Comparison of ENCODE assay signal across 14 cellular contexts in the genomic region with DNA sequence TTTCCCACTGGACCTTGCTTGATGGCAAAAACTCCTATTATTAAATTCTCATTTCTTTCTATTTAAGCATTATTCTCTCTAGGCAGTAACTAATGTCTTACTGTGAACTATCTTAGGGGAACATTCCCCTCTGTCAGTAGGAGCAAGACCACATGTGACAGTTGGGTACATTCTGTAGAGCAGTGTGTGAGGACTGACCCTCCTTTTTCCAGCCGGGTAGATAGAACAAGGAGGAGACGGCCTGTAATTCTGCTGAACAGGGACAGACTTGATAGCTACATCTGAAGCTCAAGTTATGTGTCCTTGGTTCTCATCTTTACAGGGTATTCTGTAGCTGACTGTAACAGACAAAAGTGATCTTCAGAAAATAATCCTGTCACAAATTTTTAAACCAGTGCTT. TPM values are rescaled to one million over a fixed set of nuclear protein-coding genes. Genes with fewer than 3 reads are reported as not detected.
A peak's percentile ranks its signal among the peaks of the same experiment; 100 is the strongest.
DNase-seq lines count a peak whose midpoint lies in the region; ATAC-seq, FAIRE-seq and TF ChIP-seq lines count a peak whose summit lies in the region.
"Had no signal": no experiment of that assay in that cellular context is flagged by ENCODE, and none has a peak within 500 bp of the region (broad histone marks: within the 10 kb centered on the region; RNA-seq: fewer than 3 reads in every experiment).

No MANE protein-coding gene starts in this region.

- FAIRE-seq in GM12878 (lab: Jason Lieb, UNC): no peak
- FAIRE-seq in HepG2 (lab: Jason Lieb, UNC): no peak
- no peak for FAIRE-seq in GM19239 (lab: Jason Lieb, UNC)

- H3K4me3 ChIP-seq in GM08714 (ENCODE audit: low read length): peak overlapping the region; percentile 4; the same call in 1 of the 2 replicates
- no peak overlapping the region for H3K4me3 ChIP-seq in GM12878
- no peak overlapping the region; a peak in 1 of 6 replicates for H3K4me3 ChIP-seq in HepG2 (replicated peaks in 1 of 3; ENCODE audit: insufficient read depth in 1 of 3, low read depth in 2 of 3, low read length in 3 of 3)
- H3K4me3 ChIP-seq in skin epidermis: no peak overlapping the region

- in situ Hi-C loops in GM12878 (cut with MboI): no loop called here
- in situ Hi-C loops in HepG2 (cut with HindIII; ENCODE audit: extremely low pct_ligation_motif_present, low pct_unique_long_range_greater_than_20kb): no loop called here

- peaks cover 30% of the 10 kb centered on the region for H3K4me1 ChIP-seq in GM12878 (ENCODE audit: control insufficient read depth, insufficient read depth, low read length)
- peaks cover 92% of the 10 kb centered on the region for H3K4me1 ChIP-seq in HepG2 (ENCODE audit: insufficient read depth, low read length)

- RAD21 ChIA-PET in GM12878 (lab: Charles Lee; ENCODE audit: unreplicated experiment): interaction anchor here (1.0 to 4.2 kb wide), 10 partner anchors 10 to 391 kb away, joined by 3 to 42 read pairs (median 24); a partner anchor contains a TSS

- 50% methylated on average over 2 of the region's 2 CpGs for WGBS in GM12878 (ENCODE audit: insufficient coverage, insufficient replicate concordance, low lambda C conversion rate, missing lambda C conversion rate)
- WGBS in HepG2 (ENCODE audit: low lambda C conversion rate): 16% methylated on average over 2 of the region's 2 CpGs

- TF ChIP-seq POLR2A in GM12878 (IDR thresholded peaks at IDR 0.05; ENCODE audit: low read depth, low read length) (no peak), HepG2 (IDR thresholded peaks at IDR 0.05; ENCODE audit: insufficient read depth in 1 of 2, low read depth in 2 of 2, low read length in 2 of 2) (no peak)

- intact Hi-C loops in GM12878 (cut with micrococcal nuclease; ENCODE audit: unreplicated experiment): no loop called here
- intact Hi-C loops in HepG2 (cut with micrococcal nuclease; ENCODE audit: unreplicated experiment): loop anchor here (2.0 kb wide), 3 partner anchors 15 to 43 kb away; a partner anchor contains a TSS

- SMC1A ChIA-PET in GM12878 (lab: Charles Lee; ENCODE audit: uncharacterized antibody, unreplicated experiment): interaction anchor here (0.6 to 16.0 kb wide), 10 partner anchors 11 to 239 kb away, joined by 3 to 291 read pairs (median 5); no protein-coding TSS in a partner anchor

- CTCF ChIA-PET in GM12878 (lab: Yijun Ruan, JAX) (interaction anchor here (1.1 to 3.1 kb wide), 9 partner anchors 7 to 88 kb away, joined by 3 to 22 read pairs (median 8); no protein-coding TSS in a partner anchor), HepG2 (lab: Yijun Ruan, JAX; ENCODE audit: low intra/inter-chr PET ratio, low total read pairs) (no interaction called here)

- H3K4me2 ChIP-seq in GM12878 (ENCODE audit: control insufficient read depth, insufficient read depth) (peak overlapping the region; percentile 56; the same call in 1 of the 2 replicates), HepG2 (ENCODE audit: low read depth, low read length) (peak overlapping the region; percentile 46)

- peak overlapping the region; percentile 43; the same call in 1 of the 2 replicates for H3K27ac ChIP-seq in GM12878 (ENCODE audit: control insufficient read depth, insufficient read depth)
- H3K27ac ChIP-seq in HepG2 (ENCODE audit: extremely low read length, insufficient read depth, low read length): peak overlapping the region; percentile 74
- H3K27ac ChIP-seq in skin epidermis: peak overlapping the region in 17 of 21 experiments; percentile 0 to 82 (median 59)

- BruUV-seq in GM12878 (replicated peaks; lab: Mats Ljungman, UMichigan) (no TSS peak), HepG2 (replicated peaks; lab: Mats Ljungman, UMichigan) (no TSS peak)

- DNase-seq in GM12878 (ENCODE audit: low read depth, low spot score) (no peak), HepG2 (ENCODE audit: low spot score) (no peak), amniotic stem cell (lab: John Stamatoyannopoulos, UW) (no peak), GM19239 (ENCODE audit: insufficient read length, low spot score) (no peak)
- DNase-seq: activated B cell treated with CpG ODN at 0.5 μM for 24 hours; CD4-positive, CD25-positive, alpha-beta regulatory T cell; cortex of kidney; NCI-H1417 treated with DMSO at 0.1 percent for 48 hours; NCI-H774; retina had no signal

- no peak overlapping the region for H3K9ac ChIP-seq in GM12878 (ENCODE audit: control insufficient read depth, insufficient read depth, low read length)
- peak overlapping the region; percentile 50; the same call in 1 of the 2 replicates for H3K9ac ChIP-seq in HepG2 (ENCODE audit: insufficient read depth, low read depth, low read length)

- H2AFZ ChIP-seq in GM12878 (ENCODE audit: control insufficient read depth, low read depth, low read length) (peak overlapping the region; percentile 57; the same call in 1 of the 2 replicates), HepG2 (ENCODE audit: low read length) (no peak overlapping the region)

- H3K36me3 ChIP-seq in GM12878 (ENCODE audit: control insufficient read depth in 2 of 2, insufficient read depth in 2 of 2, low read length in 1 of 2) (no peaks in the 10 kb centered on the region), HepG2 (replicated peaks in 1 of 2; ENCODE audit: control insufficient read depth in 1 of 2, insufficient read depth in 2 of 2, low read length in 2 of 2) (no peaks in the 10 kb centered on the region)

- ATAC-seq in GM12878 (no peak), HepG2 (peak; percentile 57), GM19324 (IDR thresholded peaks at IDR 0.05; ENCODE audit: low FRiP score, unreplicated experiment) (no peak), HG02610 (IDR thresholded peaks at IDR 0.05; ENCODE audit: unreplicated experiment) (no peak)

- no peaks in the 10 kb centered on the region for H4K20me1 ChIP-seq in GM12878 (ENCODE audit: control insufficient read depth, insufficient read depth)
- no peaks in the 10 kb centered on the region for H4K20me1 ChIP-seq in HepG2 (ENCODE audit: insufficient read depth, low read length)

- H3K79me2 ChIP-seq in GM12878 (ENCODE audit: control insufficient read depth, insufficient read depth, low read length): peaks cover 7% of the 10 kb centered on the region
- H3K79me2 ChIP-seq in HepG2 (ENCODE audit: insufficient read depth, low read length): peaks cover 78% of the 10 kb centered on the region

- TF ChIP-seq EP300 in GM12878 (IDR thresholded peaks at IDR 0.05; ENCODE audit: borderline replicate concordance in 1 of 2, control insufficient read depth in 1 of 2, low read depth in 2 of 2, low read length in 2 of 2): no peak
- TF ChIP-seq EP300 in HepG2 (IDR thresholded peaks at IDR 0.05; ENCODE audit: low read depth in 2 of 2, low read length in 2 of 2): no peak
- no peak for TF ChIP-seq EP300 in HepG2 (CRISPR knock-in tag; IDR thresholded peaks at IDR 0.05; ENCODE audit: borderline replicate concordance)

- TF ChIP-seq CTCF in GM12878 (IDR thresholded peaks at IDR 0.05 in 2 of 3, conservative IDR thresholded peaks at IDR 0.05 in 1 of 3; ENCODE audit: control insufficient read depth in 2 of 3, extremely low read depth in 1 of 3, insufficient read depth in 1 of 3, low read depth in 3 of 3, low read length in 3 of 3): no peak
- no peak for TF ChIP-seq CTCF in HepG2 (CRISPR knock-in tag; IDR thresholded peaks at IDR 0.05)

- no peaks in the 10 kb centered on the region; a peak in 1 of 4 replicates for H3K27me3 ChIP-seq in GM12878 (replicated peaks in 1 of 2; ENCODE audit: control insufficient read depth in 2 of 2, insufficient read depth in 2 of 2, low read length in 1 of 2)
- no peaks in the 10 kb centered on the region for H3K27me3 ChIP-seq in HepG2 (ENCODE audit: control insufficient read depth in 1 of 2, insufficient read depth in 2 of 2, low read length in 2 of 2)

- H3K9me3 ChIP-seq in GM12878 (replicated peaks; ENCODE audit: control insufficient read depth, insufficient read depth, low read length): no peaks in the 10 kb centered on the region; the same call in 2 of the 3 replicates
- H3K9me3 ChIP-seq in HepG2 (ENCODE audit: low read length): no peaks in the 10 kb centered on the region

- POLR2A ChIA-PET in GM12878 (lab: Charles Lee): interaction anchor here (0.6 to 4.8 kb wide), 7 partner anchors 11 to 287 kb away, joined by 3 to 52 read pairs (median 8); no protein-coding TSS in a partner anchor
- POLR2A ChIA-PET in HepG2 (lab: Yijun Ruan, JAX): interaction anchor here (0.6 to 1.5 kb wide), 2 partner anchors 10 to 29 kb away, joined by 3 to 5 read pairs; no protein-coding TSS in a partner anchor

- TF ChIP-seq RAD21 in GM12878 (IDR thresholded peaks at IDR 0.05; ENCODE audit: insufficient read depth, low read depth, low read length): no peak
- no peak for TF ChIP-seq RAD21 in HepG2 (CRISPR knock-in tag; IDR thresholded peaks at IDR 0.05)

RNA-seq across cellular contexts. Expression of a gene that starts 43.3 kb away (rescaled TPM):
- total RNA-seq in GM12878 (2013; cell fraction: nucleolus; rRNA removed): 7.1 and 7.9 TPM in 2 replicates
- 0.17 and 0.22 TPM in 2 replicates for total RNA-seq in GM12878 (2014; rRNA removed)
- 0.23 and 0.27 TPM in 2 replicates for total RNA-seq in GM12878 (2014; rRNA removed; fragmentation: Illumina TruSeq; extraction: Trizol)
- 0.32 and 0.38 TPM in 2 replicates for total RNA-seq in GM12878 (2021)
- 0.92 TPM for polyA plus RNA-seq in GM12878 (2011; ENCODE audit: low read depth)
- polyA plus RNA-seq in GM12878 (2011; rRNA removed): 0.32 and 0.38 TPM in 2 replicates
- polyA plus RNA-seq in GM12878 (2011; cell fraction: cytosol; rRNA removed): 0.25 TPM in 2 replicates
- polyA plus RNA-seq in GM12878 (2011; cell fraction: nucleus; rRNA removed): 0.21 and 0.23 TPM in 2 replicates
- 1.8 and 2.2 TPM in 2 replicates for polyA plus RNA-seq in GM12878 (2012)
- 0.11 and 0.12 TPM in 2 replicates for polyA plus RNA-seq in GM12878 (2014; fragmentation: Illumina TruSeq; extraction: Trizol)
- polyA plus RNA-seq in GM12878 (2014; fragmentation: Nextera tagmentation; extraction: Ambion mirVana): under 1 TPM; 0.03 to 0.04 TPM
- 0.06 and 0.20 TPM in 2 replicates for polyA plus RNA-seq in GM12878 (2014; rRNA removed)
- under 1 TPM; 0.12 to 0.13 TPM for polyA plus RNA-seq in GM12878 (2016; fragmentation: Nextera tagmentation; extraction: Ambion mirVana)
- 0.57 and 1.8 TPM in 2 replicates for polyA minus RNA-seq in GM12878 (2011; rRNA and poly(A)+ RNA removed)
- polyA minus RNA-seq in GM12878 (2011; cell fraction: cytosol; rRNA and poly(A)+ RNA removed): 0.13 and 0.31 TPM in 2 replicates
- 0.36 and 0.86 TPM in 2 replicates for polyA minus RNA-seq in GM12878 (2011; cell fraction: nucleus; rRNA and poly(A)+ RNA removed)
- total RNA-seq in HepG2 (2016; rRNA removed; fragmentation: Illumina TruSeq; extraction: Trizol): 15.5 and 21.8 TPM in 2 replicates
- 3.0 and 4.9 TPM in 2 replicates for total RNA-seq in HepG2 (2016; cell fraction: cytosol; rRNA removed; fragmentation: Illumina TruSeq; extraction: Trizol; ENCODE audit: low read depth)
- total RNA-seq in HepG2 (2016; cell fraction: insoluble cytoplasmic fraction; rRNA removed; fragmentation: Illumina TruSeq; extraction: Trizol): 14.7 and 18.4 TPM in 2 replicates
- 10.4 and 11.2 TPM in 2 replicates for total RNA-seq in HepG2 (2016; cell fraction: membrane; rRNA removed; fragmentation: Illumina TruSeq; extraction: Trizol)
- 22.6 and 22.8 TPM in 2 replicates for total RNA-seq in HepG2 (2016; cell fraction: nucleus; rRNA removed; fragmentation: Illumina TruSeq; extraction: Trizol)
- 21.0 and 24.0 TPM in 2 replicates for polyA plus RNA-seq in HepG2 (2011; rRNA removed)
- 15.3 and 25.0 TPM in 2 replicates for polyA plus RNA-seq in HepG2 (2011; cell fraction: cytosol; rRNA removed)
- 13.4 and 17.1 TPM in 2 replicates for polyA plus RNA-seq in HepG2 (2011; cell fraction: nucleus; rRNA removed)
- polyA plus RNA-seq in HepG2 (2012): 38.7 and 42.8 TPM in 2 replicates
- polyA plus RNA-seq in HepG2 (2016; cell fraction: cytosol; fragmentation: Illumina TruSeq; extraction: Trizol; ENCODE audit: low read depth): 0.37 and 0.41 TPM in 2 replicates
- 12.9 and 13.3 TPM in 2 replicates for polyA plus RNA-seq in HepG2 (2016; cell fraction: insoluble cytoplasmic fraction; fragmentation: Illumina TruSeq; extraction: Trizol; ENCODE audit: low read depth)
- 2.1 TPM in 2 replicates for polyA plus RNA-seq in HepG2 (2016; cell fraction: membrane; fragmentation: Illumina TruSeq; extraction: Trizol; ENCODE audit: low read depth)
- polyA plus RNA-seq in HepG2 (2016; cell fraction: nucleus; fragmentation: Illumina TruSeq; extraction: Trizol; ENCODE audit: insufficient read depth, low read depth): 11.3 and 12.9 TPM in 2 replicates
- 1.8 and 45.2 TPM in 2 replicates for polyA minus RNA-seq in HepG2 (2011; rRNA and poly(A)+ RNA removed; ENCODE audit: low replicate concordance)
- polyA minus RNA-seq in HepG2 (2011; cell fraction: cytosol; rRNA and poly(A)+ RNA removed): 33.4 and 50.0 TPM in 2 replicates
- polyA minus RNA-seq in HepG2 (2011; cell fraction: nucleus; rRNA and poly(A)+ RNA removed): 74.3 and 82.9 TPM in 2 replicates
- total RNA-seq: activated B cell treated with CpG ODN at 0.5 μM for 24 hours had no signal
